ENCODE assay signal across 10 cellular contexts in genomic region chr17:50955667-50956120, GRCh38.
DNase-seq lines count a peak whose midpoint lies in the region; ATAC-seq and TF ChIP-seq lines count a peak whose summit lies in the region.
"Had no signal": no experiment of that assay in that cellular context is flagged by ENCODE, and none has a peak within 500 bp of the region (broad histone marks: within the 10 kb centered on the region; RNA-seq: fewer than 3 reads in every experiment).

No MANE protein-coding gene starts in this region.

- TF ChIP-seq CTCF in upper lobe of left lung (IDR thresholded peaks at IDR 0.05): no peak

- H3K27ac ChIP-seq in duodenal mucosa (ENCODE audit: low read depth, low read length) (peak overlapping the region; percentile 5), muscle layer of colon (ENCODE audit: low read depth, low read length) (peak overlapping the region; percentile 39), substantia nigra (ENCODE audit: low read depth, low read length, poor library complexity, severe bottlenecking) (peak overlapping the region; percentile 26), upper lobe of left lung (peak overlapping the region in 2 of 4 donors; percentile 8 to 28)

- H3K27me3 ChIP-seq in NT2/D1 (ENCODE audit: insufficient read depth, insufficient read length) (peaks cover 2% of the 10 kb centered on the region), duodenal mucosa (ENCODE audit: control insufficient read depth in 1 of 2, insufficient read depth in 2 of 2, low read length in 2 of 2) (no peaks in the 10 kb centered on the region), muscle layer of colon (ENCODE audit: control insufficient read depth in 1 of 2, insufficient read depth in 2 of 2, low read length in 2 of 2) (no peaks in the 10 kb centered on the region), upper lobe of left lung (no peaks in the 10 kb centered on the region)

- no peak for ATAC-seq in upper lobe of left lung (ENCODE audit: low FRiP score in 2 of 2)
- ATAC-seq: CD8-positive, alpha-beta T cell had no signal

- no peak for TF ChIP-seq POLR2A in upper lobe of left lung (IDR thresholded peaks at IDR 0.05)

- H3K9ac ChIP-seq in NT2/D1 (ENCODE audit: insufficient read length, low read depth): peak overlapping the region; percentile 13
- H3K9ac ChIP-seq in duodenal mucosa (ENCODE audit: low read depth in 1 of 2, low read length in 2 of 2): no peak overlapping the region
- H3K9ac ChIP-seq in muscle layer of colon (ENCODE audit: low read length): no peak overlapping the region

- DNase-seq in NT2/D1 (ENCODE audit: low read depth, low spot score): no peak
- no peak for DNase-seq in substantia nigra (lab: John Stamatoyannopoulos, UW)
- no peak for DNase-seq in upper lobe of left lung
- no peak for DNase-seq in SHP77 (lab: John Stamatoyannopoulos, UW)
- no peak for DNase-seq in NCI-H2227 (lab: John Stamatoyannopoulos, UW; ENCODE audit: unreplicated experiment)
- DNase-seq in NCI-H2107 (lab: John Stamatoyannopoulos, UW): no peak
- DNase-seq: CD8-positive, alpha-beta T cell; naive B cell had no signal

- H3K36me3 ChIP-seq in NT2/D1 (ENCODE audit: insufficient read depth, insufficient read length, low read length): no peaks in the 10 kb centered on the region
- peaks cover 0 to 5% of the 10 kb centered on the region in 2 donors for H3K36me3 ChIP-seq in duodenal mucosa (ENCODE audit: control insufficient read depth in 1 of 2, insufficient read depth in 2 of 2, low read length in 2 of 2)
- H3K36me3 ChIP-seq in muscle layer of colon (ENCODE audit: insufficient read depth, low read length): no peaks in the 10 kb centered on the region
- peaks cover 0 to 21% (median 7%) of the 10 kb centered on the region in 4 donors for H3K36me3 ChIP-seq in upper lobe of left lung

- H3K9me3 ChIP-seq in NT2/D1 (ENCODE audit: insufficient read depth, low read length) (no peaks in the 10 kb centered on the region), duodenal mucosa (ENCODE audit: control insufficient read depth in 1 of 2, low read length in 2 of 2) (no peaks in the 10 kb centered on the region), muscle layer of colon (ENCODE audit: low read length) (no peaks in the 10 kb centered on the region), upper lobe of left lung (no peaks in the 10 kb centered on the region)

- WGBS in upper lobe of left lung, 2 donors: 77 to 89% methylated on average over 8 of the region's 8 CpGs

- TF ChIP-seq EP300 in upper lobe of left lung (IDR thresholded peaks at IDR 0.05): no peak

- H3K4me1 ChIP-seq in NT2/D1 (ENCODE audit: insufficient read depth, insufficient read length) (peaks cover 10% of the 10 kb centered on the region), duodenal mucosa (ENCODE audit: control insufficient read depth in 1 of 2, insufficient read depth in 2 of 2, low read length in 2 of 2) (peaks cover 21 to 36% of the 10 kb centered on the region in 2 donors), muscle layer of colon (ENCODE audit: insufficient read depth, low read length) (peaks cover 36% of the 10 kb centered on the region), upper lobe of left lung (peaks cover 11 to 19% (median 14%) of the 10 kb centered on the region in 4 donors)

- H3K4me3 ChIP-seq in NT2/D1 (ENCODE audit: insufficient read length, low read depth): no peak overlapping the region
- H3K4me3 ChIP-seq in duodenal mucosa (ENCODE audit: low read depth in 1 of 2, low read length in 2 of 2): no peak overlapping the region
- H3K4me3 ChIP-seq in muscle layer of colon (ENCODE audit: low read depth in 1 of 2, low read length in 2 of 2): no peak overlapping the region
- no peak overlapping the region for H3K4me3 ChIP-seq in upper lobe of left lung
